ENCODE assay signal across 10 cellular contexts in genomic region chr6:13261464-13261994, GRCh38.
DNase-seq lines count a peak whose midpoint lies in the region; ATAC-seq and TF ChIP-seq lines count a peak whose summit lies in the region.
"Had no signal": no experiment of that assay in that cellular context is flagged by ENCODE, and none has a peak within 500 bp of the region (broad histone marks: within the 10 kb centered on the region; RNA-seq: fewer than 3 reads in every experiment).

No MANE protein-coding gene starts in this region.

- no peaks in the 10 kb centered on the region for H3K36me3 Mint-ChIP-seq in activated T-helper 17 cell treated with anti-CD3 and anti-CD28 coated beads, Interleukin-2, amount 50 U/mL, for 72 hours (ENCODE audit: low read depth)
- no peaks in the 10 kb centered on the region for H3K36me3 Mint-ChIP-seq in mesothelial cell of epicardium

- no peak overlapping the region for H3K27ac Mint-ChIP-seq in activated T-helper 17 cell treated with anti-CD3 and anti-CD28 coated beads, Interleukin-2, amount 50 U/mL, for 72 hours
- H3K27ac Mint-ChIP-seq in mesothelial cell of epicardium: no peak overlapping the region
- H3K27ac Mint-ChIP-seq: activated naive CD4-positive, alpha-beta T cell treated with anti-CD3 and anti-CD28 coated beads, Interleukin-2, amount 50 U/mL, for 24 hours had no signal

- no peaks in the 10 kb centered on the region for H3K4me1 Mint-ChIP-seq in activated T-helper 17 cell treated with anti-CD3 and anti-CD28 coated beads, Interleukin-2, amount 50 U/mL, for 72 hours
- H3K4me1 Mint-ChIP-seq in mesothelial cell of epicardium: no peaks in the 10 kb centered on the region

- no peaks in the 10 kb centered on the region for H3K27me3 Mint-ChIP-seq in activated T-helper 17 cell treated with anti-CD3 and anti-CD28 coated beads, Interleukin-2, amount 50 U/mL, for 72 hours
- peaks cover 5% of the 10 kb centered on the region for H3K27me3 Mint-ChIP-seq in mesothelial cell of epicardium (ENCODE audit: low read depth)
- H3K27me3 Mint-ChIP-seq: activated naive CD4-positive, alpha-beta T cell treated with anti-CD3 and anti-CD28 coated beads, Interleukin-2, amount 50 U/mL, for 24 hours had no signal

- H3K4me3 Mint-ChIP-seq in activated T-helper 17 cell treated with anti-CD3 and anti-CD28 coated beads, Interleukin-2, amount 50 U/mL, for 72 hours: no peak overlapping the region
- H3K4me3 Mint-ChIP-seq in mesothelial cell of epicardium: no peak overlapping the region
- H3K4me3 Mint-ChIP-seq: activated naive CD4-positive, alpha-beta T cell treated with anti-CD3 and anti-CD28 coated beads, Interleukin-2, amount 50 U/mL, for 24 hours had no signal

- ATAC-seq in GM19023 (IDR thresholded peaks at IDR 0.05; ENCODE audit: unreplicated experiment) (peak; percentile 51), HG03060 (IDR thresholded peaks at IDR 0.05; ENCODE audit: low read depth, unreplicated experiment) (peak; percentile 38)
- no peak for ATAC-seq in activated T-helper 17 cell treated with anti-CD3 and anti-CD28 coated beads, Interleukin-2, amount 50 U/mL, for 72 hours (replicated peaks)

- 0 out of 2 replicates have a peak, but pooled peaks have one; percentile 39 for TF ChIP-seq POLR2A in Raji (IDR thresholded peaks at IDR 0.05; ENCODE audit: insufficient read depth, low read depth, low read length)

- TF ChIP-seq CTCF in mesothelial cell of epicardium (IDR thresholded peaks at IDR 0.05; ENCODE audit: unreplicated experiment): no peak

- peaks cover 4% of the 10 kb centered on the region for H3K9me3 Mint-ChIP-seq in activated T-helper 17 cell treated with anti-CD3 and anti-CD28 coated beads, Interleukin-2, amount 50 U/mL, for 72 hours
- H3K9me3 Mint-ChIP-seq in mesothelial cell of epicardium: peaks cover 8% of the 10 kb centered on the region

- peak; percentile 42 for DNase-seq in Ammon's horn (ENCODE audit: low spot score)
- no peak for DNase-seq in mesothelial cell of epicardium (ENCODE audit: low spot score in 2 of 2, unreplicated experiment in 2 of 2)
- DNase-seq in activated naive CD4-positive, alpha-beta T cell treated with Interleukin-2 at 50 U/mL for 16 hours: no peak
- no peak for DNase-seq in NCI-H1048 (lab: John Stamatoyannopoulos, UW)
- DNase-seq: NCI-H2171 had no signal
